ENCODE assay signal across 8 cellular contexts in the genomic region with DNA sequence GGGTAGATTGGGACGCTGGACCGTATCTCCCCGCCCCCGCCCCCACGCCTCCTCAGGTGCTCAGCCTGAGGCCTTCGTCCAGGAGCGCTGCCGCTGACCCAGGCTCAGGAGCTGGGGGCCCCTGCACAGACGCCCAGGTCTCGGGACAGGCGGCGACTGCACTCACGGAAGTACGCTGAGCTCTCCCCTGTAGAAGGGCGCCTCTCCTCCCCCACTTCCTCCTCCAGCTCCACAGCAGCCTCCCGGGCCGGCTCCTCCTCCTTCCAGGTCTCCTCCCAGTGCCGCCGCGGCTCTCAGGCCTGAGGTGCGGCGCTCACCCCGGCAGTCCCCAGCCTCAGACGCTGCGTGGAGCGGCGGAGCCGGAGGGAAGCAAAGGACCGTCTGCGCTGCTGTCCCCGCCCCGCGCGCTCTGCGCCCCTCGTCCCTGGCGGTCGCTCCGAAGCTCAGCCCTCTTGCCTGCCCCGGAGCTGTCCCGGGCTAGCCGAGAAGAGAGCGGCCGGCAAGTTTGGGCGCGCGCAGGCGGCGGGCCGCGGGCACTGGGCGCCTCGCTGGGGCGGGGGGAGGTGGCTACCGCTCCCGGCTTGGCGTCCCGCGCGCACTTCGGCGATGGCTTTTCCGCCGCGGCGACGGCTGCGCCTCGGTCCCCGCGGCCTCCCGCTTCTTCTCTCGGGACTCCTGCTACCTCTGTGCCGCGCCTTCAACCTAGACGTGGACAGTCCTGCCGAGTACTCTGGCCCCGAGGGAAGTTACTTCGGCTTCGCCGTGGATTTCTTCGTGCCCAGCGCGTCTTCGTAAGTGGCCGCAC. TPM values are rescaled to one million over a fixed set of nuclear protein-coding genes. Genes with fewer than 3 reads are reported as not detected.
A peak's percentile ranks its signal among the peaks of the same experiment; 100 is the strongest.
DNase-seq lines count a peak whose midpoint lies in the region; ATAC-seq and TF ChIP-seq lines count a peak whose summit lies in the region.

A gene (plus strand): TSS at position 324 of the 805 bp plus-strand sequence. CDS start 283 bp downstream, at position 607.

- ATAC-seq in GM18907 (IDR thresholded peaks at IDR 0.05; ENCODE audit: unreplicated experiment) (peak; percentile 99), HG03139 (IDR thresholded peaks at IDR 0.05; ENCODE audit: unreplicated experiment) (peak; percentile 97)

- no peaks in the 10 kb centered on the region for H3K27me3 ChIP-seq in colonic mucosa
- no peaks in the 10 kb centered on the region for H3K27me3 ChIP-seq in layer of hippocampus (ENCODE audit: control insufficient read depth, insufficient read depth, low read length)

- peak within 1 kb of the TSS; percentile 91 for H3K4me3 ChIP-seq in AG10803 (ENCODE audit: low read length)
- peak within 1 kb of the TSS; percentile 91 for H3K4me3 ChIP-seq in colonic mucosa

- TF ChIP-seq CTCF in AG10803 (conservative IDR thresholded peaks at IDR 0.05; ENCODE audit: low read length) (no peak), colonic mucosa (IDR thresholded peaks at IDR 0.05) (no peak)

- intact Hi-C loops in colonic mucosa (cut with DNase I), result no loop called here

- DNase-seq in AG10803 (ENCODE audit: low read depth), result peak; percentile 87
- peak; percentile 50 for DNase-seq in NCI-H345 treated with DMSO at 0.1 percent for 48 hours (lab: John Stamatoyannopoulos, UW; ENCODE audit: unreplicated experiment)
- DNase-seq in activated CD4-positive, alpha-beta T cell treated with anti-CD3 and anti-CD28 coated beads for 4 hours, result peak; percentile 77 to 79
- peak; percentile 94 for DNase-seq in colonic mucosa
- peak; percentile 50 to 83 (median 68) for DNase-seq in stimulated activated CD4-positive, alpha-beta T cell treated with anti-CD3 and anti-CD28 coated beads, Interleukin-1b, Interleukin-23, amount 100 ng/mL, for 24 hours (ENCODE audit: low read depth in 4 of 4, low spot score in 1 of 4)

- no peaks in the 10 kb centered on the region for H3K9me3 ChIP-seq in colonic mucosa

- no peaks in the 10 kb centered on the region for H3K36me3 ChIP-seq in colonic mucosa

- H3K4me1 ChIP-seq in colonic mucosa, result no peaks in the 10 kb centered on the region

- H3K27ac ChIP-seq in colonic mucosa, result peak within 1 kb of the TSS; percentile 95
- peak within 1 kb of the TSS; percentile 84 for H3K27ac ChIP-seq in layer of hippocampus (ENCODE audit: low read depth, low read length)

- peak within 1 kb of the TSS; percentile 76 to 95 for H3K9ac ChIP-seq in colonic mucosa (ENCODE audit: low read depth in 2 of 2, low read length in 2 of 2)

RNA-seq across cellular contexts. Expression of the gene that starts here (rescaled TPM):
- 10 to 100 TPM; 31.6 to 54.6 TPM for total RNA-seq in colonic mucosa

Comparison
In these comparisons a context has a peak if more than half of its experiments do, and no peak if none do; other contexts are left out.
1. Peak in every context shown above with its lines: DNase-seq, ATAC-seq, H3K4me3 ChIP-seq and H3K27ac ChIP-seq.